Comparison of ENCODE assay signal across 32 cellular contexts in genomic region chr1:172978595-172978994, GRCh38.
"Had no signal": no experiment of that assay in that cellular context is flagged by ENCODE, and none has a peak within 500 bp of the region (broad histone marks: within the 10 kb centered on the region; RNA-seq: fewer than 3 reads in every experiment).

No MANE protein-coding gene starts in this region.

- H3K27me3 Mint-ChIP-seq: activated CD4-positive, alpha-beta memory T cell treated with anti-CD3 and anti-CD28 coated beads for 36 hours; activated naive CD4-positive, alpha-beta T cell treated with anti-CD3 and anti-CD28 coated beads, Interleukin-2, amount 50 U/mL, for 24 hours; progenitor cell of endocrine pancreas; stimulated activated memory B cell treated with anti-CD40 and anti-IgM and Interleukin-4, amounts not matched to agents 10 μg/mL and 1 μg/mL and 100 μg/mL, for 72 hours; stimulated activated naive CD8-positive, alpha-beta T cell treated with anti-CD3 and anti-CD28 coated beads, Interleukin-15, amount 100 ng/mL, for 72 hours; type B pancreatic cell had no signal

- H3K4me1 Mint-ChIP-seq: activated CD4-positive, alpha-beta T cell treated with anti-CD3 and anti-CD28 coated beads, Interleukin-2, amount 10 ng/mL, durations not matched to agents 24 days and 14 days; activated naive CD4-positive, alpha-beta T cell treated with anti-CD3 and anti-CD28 coated beads, Interleukin-2, amount 50 U/mL, for 24 hours; activated naive CD8-positive, alpha-beta T cell treated with anti-CD3 and anti-CD28 coated beads, Interleukin-2, amount 50 U/mL, for 24 hours; nephron progenitor cell; stimulated activated naive CD8-positive, alpha-beta T cell treated with anti-CD3 and anti-CD28 coated beads, Interleukin-15, amount 100 ng/mL, for 72 hours had no signal

- H3K4me1 ChIP-seq: gastrocnemius medialis, left ventricle myocardium inferior, uterus had no signal

- H3K36me3 Mint-ChIP-seq: activated CD4-positive, alpha-beta memory T cell treated with anti-CD3 and anti-CD28 coated beads for 36 hours; stimulated activated memory B cell treated with anti-CD40 and anti-IgM and Interleukin-4, amounts not matched to agents 10 μg/mL and 1 μg/mL and 100 μg/mL, for 72 hours; type B pancreatic cell had no signal

- FAIRE-seq: colon, islet of Langerhans had no signal

- H3K4me3 Mint-ChIP-seq: activated CD4-positive, alpha-beta memory T cell treated with anti-CD3 and anti-CD28 coated beads for 36 hours; activated CD4-positive, alpha-beta T cell treated with anti-CD3 and anti-CD28 coated beads, Interleukin-2, amount 10 ng/mL, durations not matched to agents 24 days and 14 days; activated naive CD4-positive, alpha-beta T cell treated with anti-CD3 and anti-CD28 coated beads, Interleukin-2, amount 50 U/mL, for 24 hours; activated naive CD8-positive, alpha-beta T cell treated with anti-CD3 and anti-CD28 coated beads, Interleukin-2, amount 50 U/mL, for 24 hours; activated T-cell treated with anti-CD3 and anti-CD28 coated beads, Interleukin-2, amount 50 U/mL, for 4 hours; nephron progenitor cell; stimulated activated memory B cell treated with anti-CD40 and anti-IgM and Interleukin-4, amounts not matched to agents 10 μg/mL and 1 μg/mL and 100 μg/mL, for 72 hours; stimulated activated naive CD8-positive, alpha-beta T cell treated with anti-CD3 and anti-CD28 coated beads, Interleukin-15, amount 100 ng/mL, for 72 hours; T-helper 1 cell treated with Interleukin-12 subunit alpha and Interleukin-12 subunit beta and Interleukin-4 antibody, amounts not matched to agents 30 μg/mL and 1 μg/mL, for 36 hours; type B pancreatic cell had no signal

- H3K9me3 ChIP-seq: gastrocnemius medialis, left ventricle myocardium inferior, neutrophil, uterus had no signal

- DNase-seq: activated CD4-positive, alpha-beta memory T cell treated with anti-CD3 and anti-CD28 coated beads for 36 hours; activated CD4-positive, alpha-beta T cell treated with anti-CD3 and anti-CD28 coated beads, Interleukin-2, amount 10 ng/mL, durations not matched to agents 24 days and 14 days; activated CD4-positive, CD25-positive, alpha-beta regulatory T cell treated with anti-CD3 and anti-CD28 coated beads, Interleukin-2, amount 50 U/mL, for 72 hours; activated CD8-positive, alpha-beta memory T cell treated with anti-CD3 and anti-CD28 coated beads, Interleukin-2, amount 50 U/mL, for 48 hours; activated naive CD8-positive, alpha-beta T cell treated with anti-CD3 and anti-CD28 coated beads, Interleukin-2, amount 50 U/mL, for 24 hours; activated T-cell treated with anti-CD3 and anti-CD28 coated beads, Interleukin-2, amount 50 U/mL, for 4 hours; amygdala; effector memory CD4-positive, alpha-beta T cell; gastrocnemius medialis; glutamatergic neuron; left ventricle myocardium inferior; nephron progenitor cell; retina; stimulated activated CD4-positive, alpha-beta T cell treated with anti-CD3 and anti-CD28 coated beads, Interleukin-1b, Interleukin-23, amount 100 ng/mL, for 48 hours; stimulated activated CD4-positive, alpha-beta T cell treated with anti-CD3 and anti-CD28 coated beads, Interleukin-4, amount 100 ng/mL, for 4 hours; stimulated activated CD8-positive, alpha-beta memory T cell treated with anti-CD3 and anti-CD28 coated beads, Interleukin-4, amount 100 ng/mL, for 48 hours; stimulated activated naive CD8-positive, alpha-beta T cell treated with anti-CD3 and anti-CD28 coated beads, Interleukin-15, amount 100 ng/mL, for 72 hours; substantia nigra; T-helper 9 cell; uterus; WERI-Rb-1 had no signal

- H3K27ac Mint-ChIP-seq: activated CD4-positive, alpha-beta memory T cell treated with anti-CD3 and anti-CD28 coated beads for 36 hours; activated CD4-positive, alpha-beta T cell treated with anti-CD3 and anti-CD28 coated beads, Interleukin-2, amount 10 ng/mL, durations not matched to agents 24 days and 14 days; activated naive CD4-positive, alpha-beta T cell treated with anti-CD3 and anti-CD28 coated beads, Interleukin-2, amount 50 U/mL, for 24 hours; activated naive CD8-positive, alpha-beta T cell treated with anti-CD3 and anti-CD28 coated beads, Interleukin-2, amount 50 U/mL, for 24 hours; activated T-helper 2 cell treated with anti-CD3 and anti-CD28 coated beads, Interferon-gamma antibody, Interleukin-2, Interleukin-4, amounts not matched to agents 10 μg/mL and 5 μg/mL and 100 μg/mL, durations not matched to agents 14 hours and 24 hours and 36 hours; nephron progenitor cell; progenitor cell of endocrine pancreas; T-helper 1 cell treated with Interleukin-12 subunit alpha and Interleukin-12 subunit beta and Interleukin-4 antibody, amounts not matched to agents 30 μg/mL and 1 μg/mL, for 36 hours; type B pancreatic cell had no signal

- H3K9me3 Mint-ChIP-seq: activated CD4-positive, alpha-beta T cell treated with anti-CD3 and anti-CD28 coated beads, Interleukin-2, amount 10 ng/mL, durations not matched to agents 24 days and 14 days; activated naive CD4-positive, alpha-beta T cell treated with anti-CD3 and anti-CD28 coated beads, Interleukin-2, amount 50 U/mL, for 24 hours; activated T-cell treated with anti-CD3 and anti-CD28 coated beads, Interleukin-2, amount 50 U/mL, for 4 hours; activated T-helper 2 cell treated with anti-CD3 and anti-CD28 coated beads, Interferon-gamma antibody, Interleukin-2, Interleukin-4, amounts not matched to agents 10 μg/mL and 5 μg/mL and 100 μg/mL, durations not matched to agents 14 hours and 24 hours and 36 hours; nephron progenitor cell; stimulated activated naive CD8-positive, alpha-beta T cell treated with anti-CD3 and anti-CD28 coated beads, Interleukin-15, amount 100 ng/mL, for 72 hours; T-helper 1 cell treated with Interleukin-12 subunit alpha and Interleukin-12 subunit beta and Interleukin-4 antibody, amounts not matched to agents 30 μg/mL and 1 μg/mL, for 36 hours; type B pancreatic cell had no signal

- H3K27ac ChIP-seq: gastrocnemius medialis, left ventricle myocardium inferior, neutrophil, uterus, WERI-Rb-1 had no signal

- H3K36me3 ChIP-seq: gastrocnemius medialis, left ventricle myocardium inferior, neutrophil, uterus, WERI-Rb-1 had no signal

- ATAC-seq: activated naive CD8-positive, alpha-beta T cell treated with anti-CD3 and anti-CD28 coated beads, Interleukin-2, amount 50 U/mL, for 24 hours; activated T-cell treated with anti-CD3 and anti-CD28 coated beads, Interleukin-2, amount 50 U/mL, for 4 hours; gastrocnemius medialis; stimulated activated naive CD8-positive, alpha-beta T cell treated with anti-CD3 and anti-CD28 coated beads, Interleukin-15, amount 100 ng/mL, for 72 hours had no signal

- H3K27me3 ChIP-seq: gastrocnemius medialis, neutrophil, uterus had no signal

- H3K4me3 ChIP-seq: gastrocnemius medialis, left ventricle myocardium inferior, lung, smooth muscle cell, uterus had no signal

- H3K4me2 ChIP-seq: smooth muscle cell had no signal
